18 cellular contexts compared by ENCODE assay signal in genomic region chr2:239590995-239591915, GRCh38.
"Had no signal": no experiment of that assay in that cellular context is flagged by ENCODE, and none has a peak within 500 bp of the region (broad histone marks: within the 10 kb centered on the region; RNA-seq: fewer than 3 reads in every experiment).

No MANE protein-coding gene starts in this region.

- H3K9me3 Mint-ChIP-seq: activated CD4-positive, alpha-beta memory T cell treated with anti-CD3 and anti-CD28 coated beads for 36 hours; activated naive CD8-positive, alpha-beta T cell treated with anti-CD3 and anti-CD28 coated beads for 36 hours; activated T-cell treated with anti-CD3 and anti-CD28 coated beads, Interleukin-2, amount 50 U/mL, for 4 hours; T-cell had no signal

- DNase-seq: activated CD4-positive, alpha-beta T cell treated with anti-CD3 and anti-CD28 coated beads for 1 hour; activated gamma-delta T cell; activated naive CD8-positive, alpha-beta T cell treated with anti-CD3 and anti-CD28 coated beads for 36 hours; activated T-cell treated with anti-CD3 and anti-CD28 coated beads, Interleukin-2, amount 50 U/mL, for 4 hours; amygdala; brain microvascular endothelial cell; effector memory CD4-positive, alpha-beta T cell; foreskin melanocyte; SK-N-SH; stimulated activated CD4-positive, alpha-beta T cell treated with anti-CD3 and anti-CD28 coated beads, Interleukin-15, amount 100 ng/mL, for 24 hours; stimulated activated CD4-positive, alpha-beta T cell treated with anti-CD3 and anti-CD28 coated beads, Interleukin-4, amount 100 ng/mL, for 1 hour; substantia nigra; T-helper 9 cell; trophoblast cell had no signal

- H3K36me3 ChIP-seq: brain microvascular endothelial cell had no signal

- H3K9me3 ChIP-seq: SK-N-SH had no signal

- FAIRE-seq: keratinocyte had no signal

- H3K27ac ChIP-seq: brain microvascular endothelial cell, epithelial cell of prostate had no signal

- H3K27ac Mint-ChIP-seq: activated CD4-positive, alpha-beta memory T cell treated with anti-CD3 and anti-CD28 coated beads for 36 hours; activated naive CD8-positive, alpha-beta T cell treated with anti-CD3 and anti-CD28 coated beads for 36 hours; T-cell had no signal

- H3K27me3 Mint-ChIP-seq: activated CD4-positive, alpha-beta memory T cell treated with anti-CD3 and anti-CD28 coated beads for 36 hours; activated naive CD8-positive, alpha-beta T cell treated with anti-CD3 and anti-CD28 coated beads for 36 hours had no signal

- H3K4me1 Mint-ChIP-seq: activated naive CD8-positive, alpha-beta T cell treated with anti-CD3 and anti-CD28 coated beads for 36 hours; T-cell had no signal

- H3K36me3 Mint-ChIP-seq: activated CD4-positive, alpha-beta memory T cell treated with anti-CD3 and anti-CD28 coated beads for 36 hours; activated naive CD8-positive, alpha-beta T cell treated with anti-CD3 and anti-CD28 coated beads for 36 hours; T-cell had no signal

- ATAC-seq: activated T-cell treated with anti-CD3 and anti-CD28 coated beads, Interleukin-2, amount 50 U/mL, for 4 hours; T-cell had no signal

- H3K27me3 ChIP-seq: brain microvascular endothelial cell had no signal

- H3K9ac ChIP-seq: SK-N-SH had no signal

- H3K4me3 Mint-ChIP-seq: activated CD4-positive, alpha-beta memory T cell treated with anti-CD3 and anti-CD28 coated beads for 36 hours; activated naive CD8-positive, alpha-beta T cell treated with anti-CD3 and anti-CD28 coated beads for 36 hours; activated T-cell treated with anti-CD3 and anti-CD28 coated beads, Interleukin-2, amount 50 U/mL, for 4 hours; T-cell had no signal

- H3K4me2 ChIP-seq: SK-N-SH had no signal
